In the genomic region with DNA sequence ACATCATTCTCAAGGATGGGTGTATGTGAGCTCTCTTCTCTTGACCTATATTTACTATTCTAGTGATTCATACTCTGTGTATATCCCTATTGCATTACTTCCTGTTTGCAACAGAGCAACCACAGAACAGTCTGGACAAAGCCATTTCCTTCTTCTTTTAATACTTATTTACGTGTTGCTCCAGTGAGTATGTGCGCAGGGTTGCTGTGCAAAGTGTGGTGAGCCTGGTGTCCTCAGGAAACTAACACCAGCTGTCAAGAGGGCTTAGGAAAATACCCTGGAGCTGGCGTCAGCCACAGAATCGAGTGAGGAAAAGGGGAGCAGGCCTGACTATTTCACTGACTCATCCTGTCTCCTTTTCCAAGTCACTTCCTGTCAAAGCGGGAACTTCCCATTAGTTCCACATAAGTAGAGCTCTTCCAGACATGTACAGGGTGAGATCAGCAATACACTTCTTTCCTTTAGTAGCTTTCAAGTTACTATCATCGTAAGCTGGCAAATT, we compare ENCODE assay signal across 8 cellular contexts.
DNase-seq lines count a peak whose midpoint lies in the region; ATAC-seq, FAIRE-seq and TF ChIP-seq lines count a peak whose summit lies in the region.

No MANE protein-coding gene starts in this region.

- H3K4me2 ChIP-seq in BLaER1 = peak overlapping the region; percentile 69

- in situ Hi-C loops in G401 (cut with HindIII; ENCODE audit: low sequenced_read_pairs) = no loop called here

- H3K9me3 ChIP-seq in BLaER1 (peaks cover 9% of the 10 kb centered on the region; the same call in 1 of the 2 replicates), lung (ENCODE audit: control insufficient read depth in 2 of 2, insufficient read depth in 1 of 2, low read length in 1 of 2) (no peaks in the 10 kb centered on the region)

- no peak for FAIRE-seq in urothelium cell line (lab: Jason Lieb, UNC)

- H3K36me3 ChIP-seq in BLaER1 (no peaks in the 10 kb centered on the region), lung (ENCODE audit: control insufficient read depth in 2 of 2, insufficient read depth in 2 of 2, low read length in 2 of 2) (no peaks in the 10 kb centered on the region)

- WGBS in lung, 2 donors = 19 to 33% methylated on average over 6 of the region's 6 CpGs

- peaks cover 46% of the 10 kb centered on the region for H3K4me1 ChIP-seq in BLaER1
- peaks cover 2 to 9% of the 10 kb centered on the region in 2 donors for H3K4me1 ChIP-seq in lung (ENCODE audit: control insufficient read depth in 2 of 2, insufficient read depth in 2 of 2, low read length in 2 of 2)

- no peak overlapping the region for H3K9ac ChIP-seq in BLaER1

- DNase-seq in MV-4-11 (lab: John Stamatoyannopoulos, UW) = peak; percentile 99
- DNase-seq in cerebellar cortex (ENCODE audit: low spot score) = peak; percentile 3
- peak; percentile 45 for DNase-seq in lung (ENCODE audit: low spot score)
- peak; percentile 50 for DNase-seq in urothelium cell line (ENCODE audit: low spot score)
- DNase-seq in G401 (ENCODE audit: low spot score) = no peak

- peak; percentile 86 for ATAC-seq in lung (ENCODE audit: insufficient read depth, low FRiP score)
- no peak for ATAC-seq in HG03045 (IDR thresholded peaks at IDR 0.05; ENCODE audit: unreplicated experiment)
- no peak for ATAC-seq in GM19463 (IDR thresholded peaks at IDR 0.05; ENCODE audit: unreplicated experiment)

- no peaks in the 10 kb centered on the region for H4K20me1 ChIP-seq in BLaER1

- H3K4me3 ChIP-seq in BLaER1 (no peak overlapping the region), lung (no peak overlapping the region)

- no peak for TF ChIP-seq CTCF in lung (IDR thresholded peaks at IDR 0.05; ENCODE audit: control extremely low read depth, extremely low read depth)

- H3K27ac ChIP-seq in BLaER1 = peak overlapping the region; percentile 44
- H3K27ac ChIP-seq in lung (ENCODE audit: low read depth in 1 of 2, low read length in 1 of 2) = peak overlapping the region; percentile 17 to 75

- H3K27me3 ChIP-seq in BLaER1 = no peaks in the 10 kb centered on the region
- no peaks in the 10 kb centered on the region for H3K27me3 ChIP-seq in lung (ENCODE audit: control insufficient read depth, insufficient read depth)
